ENCODE assay signal across 3 cellular contexts in the genomic region with DNA sequence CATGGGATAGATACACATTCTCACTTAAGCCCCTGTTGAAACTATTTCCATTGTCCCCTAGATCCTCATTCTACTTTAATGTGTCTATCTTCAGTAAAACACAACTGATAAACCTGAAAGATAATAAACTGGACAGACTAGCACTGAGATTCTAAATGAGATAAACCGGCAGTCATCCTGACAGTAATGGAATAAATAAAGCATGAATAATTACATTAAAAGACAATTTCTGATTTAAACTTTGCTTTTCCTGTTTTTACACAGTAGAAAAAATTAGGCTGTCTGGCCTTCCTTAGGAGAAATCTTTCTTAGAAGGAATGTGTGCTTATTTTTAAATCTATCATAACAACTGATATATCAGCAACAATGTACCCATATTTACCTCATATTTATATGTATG.
"Had no signal": no experiment of that assay in that cellular context is flagged by ENCODE, and none has a peak within 500 bp of the region (broad histone marks: within the 10 kb centered on the region; RNA-seq: fewer than 3 reads in every experiment).

No MANE protein-coding gene starts in this region.

- H3K4me3 ChIP-seq: GM12878 had no signal

- DNase-seq: GDM1, GF-D8 had no signal

- ATAC-seq: GM12878 had no signal
